ENCODE assay signal across 8 cellular contexts in genomic region chr12:101407438-101408345, GRCh38. TPM values are rescaled to one million over a fixed set of nuclear protein-coding genes. Genes with fewer than 3 reads are reported as not detected.
DNase-seq lines count a peak whose midpoint lies in the region; ATAC-seq and TF ChIP-seq lines count a peak whose summit lies in the region.

Gene ARL1 (minus strand): TSS chr12:101407772. CDS start chr12:101407645, 127 bp downstream.

- POLR2A ChIA-PET in naive thymus-derived CD8-positive, alpha-beta T cell (lab: Charles Lee): interaction anchor here (0.9 to 2.4 kb wide), 5 partner anchors 12 to 654 kb away, joined by 3 to 6 read pairs (median 5); partner anchors contain the start of genes GNPTAB and WASHC3

- no peaks in the 10 kb centered on the region for H3K4me1 ChIP-seq in fibroblast of lung (ENCODE audit: control insufficient read depth, extremely low read depth, insufficient read depth, low read length)

- peaks cover 0 to 4% (median 2%) of the 10 kb centered on the region in 3 donors for H3K36me3 Mint-ChIP-seq in naive thymus-derived CD8-positive, alpha-beta T cell
- H3K36me3 Mint-ChIP-seq in stimulated activated naive B cell treated with anti-CD40 and anti-IgM and Interleukin-4, amounts not matched to agents 10 μg/mL and 1 μg/mL and 100 μg/mL, for 72 hours: peaks cover 5 to 6% of the 10 kb centered on the region in 2 donors

- H3K9me3 Mint-ChIP-seq in naive thymus-derived CD8-positive, alpha-beta T cell: no peaks in the 10 kb centered on the region
- H3K9me3 Mint-ChIP-seq in stimulated activated naive B cell treated with anti-CD40 and anti-IgM and Interleukin-4, amounts not matched to agents 10 μg/mL and 1 μg/mL and 100 μg/mL, for 72 hours: no peaks in the 10 kb centered on the region

- H4K20me1 ChIP-seq in fibroblast of lung (ENCODE audit: control insufficient read depth, extremely low read depth, insufficient read depth, low read length): no peaks in the 10 kb centered on the region

- H3K27ac Mint-ChIP-seq in naive thymus-derived CD8-positive, alpha-beta T cell: peak within 1 kb of the TSS; percentile 94 to 98 (median 98)
- peak within 1 kb of the TSS; percentile 97 for H3K27ac Mint-ChIP-seq in stimulated activated naive B cell treated with anti-CD40 and anti-IgM and Interleukin-4, amounts not matched to agents 10 μg/mL and 1 μg/mL and 100 μg/mL, for 72 hours

- DNase-seq in Daoy (ENCODE audit: low read depth) (peak; percentile 93), RPMI8226 (peak; percentile 89), fibroblast of lung (ENCODE audit: low read depth in 2 of 2) (peak; percentile 91 to 92)
- peak; percentile 57 to 66 for DNase-seq in activated T-helper 1 cell treated with anti-CD3 and anti-CD28 coated beads, Interleukin-2, amount 50 U/mL, for 16 hours (ENCODE audit: low read depth in 1 of 2, low spot score in 1 of 2)
- peak; percentile 51 to 81 (median 67) for DNase-seq in naive thymus-derived CD8-positive, alpha-beta T cell
- DNase-seq in stimulated activated naive B cell treated with anti-CD40 and anti-IgM and Interleukin-4, amounts not matched to agents 10 μg/mL and 1 μg/mL and 100 μg/mL, for 72 hours: peak; percentile 81

- peak within 1 kb of the TSS; percentile 91 to 99 (median 98) for H3K4me3 Mint-ChIP-seq in naive thymus-derived CD8-positive, alpha-beta T cell
- peak within 1 kb of the TSS; percentile 98 to 99 for H3K4me3 Mint-ChIP-seq in stimulated activated naive B cell treated with anti-CD40 and anti-IgM and Interleukin-4, amounts not matched to agents 10 μg/mL and 1 μg/mL and 100 μg/mL, for 72 hours

- peaks cover 0 to 4% (median 0%) of the 10 kb centered on the region in 5 donors for H3K27me3 Mint-ChIP-seq in naive thymus-derived CD8-positive, alpha-beta T cell
- peaks cover 0 to 3% of the 10 kb centered on the region in 2 donors for H3K27me3 Mint-ChIP-seq in stimulated activated naive B cell treated with anti-CD40 and anti-IgM and Interleukin-4, amounts not matched to agents 10 μg/mL and 1 μg/mL and 100 μg/mL, for 72 hours

- peak within 1 kb of the TSS; percentile 85 for H3K9ac ChIP-seq in fibroblast of lung (ENCODE audit: insufficient read depth, low read length)

- H3K4me3 ChIP-seq in fibroblast of lung (replicated peaks in 1 of 4; ENCODE audit: control extremely low read depth in 1 of 4, insufficient read depth in 1 of 4, low read depth in 3 of 4, low read length in 4 of 4): peak within 1 kb of the TSS; percentile 65 to 95 (median 83)

- peak; percentile 82 for ATAC-seq in GM21825 (IDR thresholded peaks at IDR 0.05; ENCODE audit: unreplicated experiment)
- peak; percentile 84 for ATAC-seq in naive thymus-derived CD8-positive, alpha-beta T cell
- peak; percentile 81 to 88 for ATAC-seq in stimulated activated naive B cell treated with anti-CD40 and anti-IgM and Interleukin-4, amounts not matched to agents 10 μg/mL and 1 μg/mL and 100 μg/mL, for 72 hours (replicated peaks)

- H3K4me2 ChIP-seq in fibroblast of lung (ENCODE audit: extremely low read depth, insufficient read depth, low read length): peak within 1 kb of the TSS; percentile 88

- H3K27ac ChIP-seq in KOPT-K1 (ENCODE audit: low read depth, low read length, poor library complexity, severe bottlenecking) (peak within 1 kb of the TSS; percentile 77), fibroblast of lung (ENCODE audit: insufficient read depth, low read length) (peak within 1 kb of the TSS; percentile 92)

- peaks cover 39% of the 10 kb centered on the region for H3K79me2 ChIP-seq in fibroblast of lung (ENCODE audit: control insufficient read depth, insufficient read depth, low read length)

- H3K36me3 ChIP-seq in KOPT-K1 (ENCODE audit: insufficient read depth, low read length): peaks cover 7% of the 10 kb centered on the region
- no peaks in the 10 kb centered on the region for H3K36me3 ChIP-seq in fibroblast of lung (ENCODE audit: control insufficient read depth, insufficient read depth, low read length)

- no peak for TF ChIP-seq CTCF in fibroblast of lung (conservative IDR thresholded peaks at IDR 0.05 in 1 of 2, IDR thresholded peaks at IDR 0.05 in 1 of 2; ENCODE audit: low read depth in 1 of 2, low read length in 2 of 2)

- H3K9me3 ChIP-seq in KOPT-K1 (ENCODE audit: insufficient read depth, low read length, poor library complexity, severe bottlenecking): no peaks in the 10 kb centered on the region
- H3K9me3 ChIP-seq in fibroblast of lung (ENCODE audit: control insufficient read depth, insufficient read depth, low read depth, low read length): no peaks in the 10 kb centered on the region

- no peaks in the 10 kb centered on the region for H3K27me3 ChIP-seq in fibroblast of lung (ENCODE audit: control insufficient read depth, insufficient read depth, low read length)

- H2AFZ ChIP-seq in fibroblast of lung (ENCODE audit: low read length): peak within 1 kb of the TSS; percentile 69

- peaks cover 9 to 36% (median 25%) of the 10 kb centered on the region in 4 donors for H3K4me1 Mint-ChIP-seq in naive thymus-derived CD8-positive, alpha-beta T cell
- H3K4me1 Mint-ChIP-seq in stimulated activated naive B cell treated with anti-CD40 and anti-IgM and Interleukin-4, amounts not matched to agents 10 μg/mL and 1 μg/mL and 100 μg/mL, for 72 hours: peaks cover 8 to 15% of the 10 kb centered on the region in 2 donors

RNA-seq across cellular contexts. Expression of gene ARL1, which starts in this region (rescaled TPM):
- total RNA-seq in Daoy (2014; rRNA removed; shearing (Covaris generic)): 85.0 and 86.1 TPM in 2 replicates
- 76.3 and 92.6 TPM in 2 replicates for total RNA-seq in fibroblast of lung
- polyA plus RNA-seq in fibroblast of lung: 115 and 147 TPM in 2 replicates
- polyA plus RNA-seq in fibroblast of lung (2012): 102 and 129 TPM in 2 replicates
- 7.2 and 10.8 TPM in 2 replicates for polyA minus RNA-seq in fibroblast of lung (ENCODE audit: low replicate concordance)
- total RNA-seq in naive thymus-derived CD8-positive, alpha-beta T cell: 10 to 100 TPM; 41.4 to 48.7 TPM
- polyA plus RNA-seq in naive thymus-derived CD8-positive, alpha-beta T cell: 10 to 100 TPM; 20.7 to 31.3 (median 25.0) TPM

Comparison
In these comparisons a context has a peak if more than half of its experiments do, and no peak if none do; other contexts are left out.
1. Peak in every context shown above with its lines: DNase-seq, ATAC-seq, H3K4me3 ChIP-seq and H3K27ac ChIP-seq.